In genomic region chr4:26208237-26208985, GRCh38 we compare ENCODE assay signal across 15 cellular contexts.
"Had no signal": no experiment of that assay in that cellular context is flagged by ENCODE, and none has a peak within 500 bp of the region (broad histone marks: within the 10 kb centered on the region; RNA-seq: fewer than 3 reads in every experiment).

No MANE protein-coding gene starts in this region.

- DNase-seq: activated CD4-positive, alpha-beta memory T cell treated with anti-CD3 and anti-CD28 coated beads, Interleukin-2, amount 10 ng/mL, durations not matched to agents 7 days and 5 days; activated CD4-positive, alpha-beta T cell treated with anti-CD3 and anti-CD28 coated beads for 36 hours; activated CD8-positive, alpha-beta memory T cell treated with anti-CD3 and anti-CD28 coated beads, Interleukin-2, amount 10 ng/mL, durations not matched to agents 7 days and 5 days; left ventricle myocardium inferior; mucosa of descending colon; naive B cell; ovary; right lobe of liver; small intestine; stimulated activated CD4-positive, alpha-beta T cell treated with anti-CD3 and anti-CD28 coated beads, Interleukin-15, amount 100 ng/mL, for 24 hours; stimulated activated CD4-positive, alpha-beta T cell treated with anti-CD3 and anti-CD28 coated beads, Interleukin-4, amount 100 ng/mL, for 24 hours; stomach had no signal

- H3K27me3 ChIP-seq: ovary, right lobe of liver, stomach had no signal

- H3K36me3 ChIP-seq: cardiac muscle cell, left ventricle myocardium inferior, ovary, right lobe of liver, stomach had no signal

- H3K27ac ChIP-seq: cardiac muscle cell, left ventricle myocardium inferior, ovary, right lobe of liver, stomach had no signal

- H3K4me3 ChIP-seq: cardiac muscle cell, left ventricle myocardium inferior, mucosa of descending colon, ovary, right lobe of liver, stomach had no signal

- ATAC-seq: activated CD4-positive, alpha-beta T cell treated with anti-CD3 and anti-CD28 coated beads for 36 hours; activated CD8-positive, alpha-beta memory T cell treated with anti-CD3 and anti-CD28 coated beads, Interleukin-2, amount 10 ng/mL, durations not matched to agents 7 days and 5 days; mucosa of descending colon; right lobe of liver; stimulated activated effector memory CD8-positive, alpha-beta T cell treated with anti-CD3 and anti-CD28 coated beads, Interleukin-12 subunit alpha, Interleukin-12 subunit beta, amount 100 ng/mL, for 72 hours; WTC11 had no signal
